Comparison of ENCODE assay signal across 1 cellular context in the genomic region with DNA sequence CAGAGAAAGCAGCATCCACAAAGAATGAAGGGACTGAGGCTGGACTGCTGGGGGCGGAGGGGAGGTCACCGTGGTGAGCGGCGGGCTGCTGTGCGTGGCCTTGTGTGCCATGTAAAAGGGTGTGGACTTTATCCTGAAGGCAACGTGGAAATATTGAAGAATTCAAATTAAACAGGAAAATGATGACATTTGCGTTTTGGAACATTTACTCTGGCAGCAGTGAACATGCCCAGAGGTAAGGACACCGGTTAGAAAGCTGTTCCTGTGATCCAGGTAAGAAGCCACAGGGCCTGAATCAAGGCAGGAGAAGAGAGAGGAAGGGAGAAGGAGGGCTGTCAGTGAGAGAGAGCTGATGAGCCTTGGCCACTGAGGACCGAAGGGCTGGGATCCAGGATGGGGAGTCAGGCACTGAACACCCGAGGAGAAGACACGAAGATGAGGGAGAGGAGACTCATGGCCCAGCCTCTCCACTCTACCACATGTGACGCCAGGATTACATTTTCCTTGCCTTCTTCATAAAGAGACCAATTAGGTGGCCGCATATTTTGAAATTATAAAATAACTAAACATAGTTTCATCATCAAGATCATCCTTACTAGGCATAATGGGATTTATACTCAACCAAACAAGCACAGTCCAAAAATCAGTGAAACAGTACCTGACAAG.
TF ChIP-seq lines count a peak whose summit lies in the region.

No MANE protein-coding gene starts in this region.

TF ChIP-seq in HCT116, 20 proteins besides CTCF, POLR2A, EP300 and RAD21 (continued from another document):
- TF ChIP-seq TCF7L2 (IDR thresholded peaks at IDR 0.05; ENCODE audit: borderline replicate concordance, extremely low read depth, insufficient read depth, insufficient read length) = no peak
- no peak for TF ChIP-seq ZFX (IDR thresholded peaks at IDR 0.05)
- TF ChIP-seq, protein P1, sequence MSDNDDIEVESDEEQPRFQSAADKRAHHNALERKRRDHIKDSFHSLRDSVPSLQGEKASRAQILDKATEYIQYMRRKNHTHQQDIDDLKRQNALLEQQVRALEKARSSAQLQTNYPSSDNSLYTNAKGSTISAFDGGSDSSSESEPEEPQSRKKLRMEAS (IDR thresholded peaks at IDR 0.05) = no peak
- TF ChIP-seq, protein P2, sequence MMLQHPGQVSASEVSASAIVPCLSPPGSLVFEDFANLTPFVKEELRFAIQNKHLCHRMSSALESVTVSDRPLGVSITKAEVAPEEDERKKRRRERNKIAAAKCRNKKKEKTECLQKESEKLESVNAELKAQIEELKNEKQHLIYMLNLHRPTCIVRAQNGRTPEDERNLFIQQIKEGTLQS (IDR thresholded peaks at IDR 0.05) = no peak
- TF ChIP-seq, protein P3, sequence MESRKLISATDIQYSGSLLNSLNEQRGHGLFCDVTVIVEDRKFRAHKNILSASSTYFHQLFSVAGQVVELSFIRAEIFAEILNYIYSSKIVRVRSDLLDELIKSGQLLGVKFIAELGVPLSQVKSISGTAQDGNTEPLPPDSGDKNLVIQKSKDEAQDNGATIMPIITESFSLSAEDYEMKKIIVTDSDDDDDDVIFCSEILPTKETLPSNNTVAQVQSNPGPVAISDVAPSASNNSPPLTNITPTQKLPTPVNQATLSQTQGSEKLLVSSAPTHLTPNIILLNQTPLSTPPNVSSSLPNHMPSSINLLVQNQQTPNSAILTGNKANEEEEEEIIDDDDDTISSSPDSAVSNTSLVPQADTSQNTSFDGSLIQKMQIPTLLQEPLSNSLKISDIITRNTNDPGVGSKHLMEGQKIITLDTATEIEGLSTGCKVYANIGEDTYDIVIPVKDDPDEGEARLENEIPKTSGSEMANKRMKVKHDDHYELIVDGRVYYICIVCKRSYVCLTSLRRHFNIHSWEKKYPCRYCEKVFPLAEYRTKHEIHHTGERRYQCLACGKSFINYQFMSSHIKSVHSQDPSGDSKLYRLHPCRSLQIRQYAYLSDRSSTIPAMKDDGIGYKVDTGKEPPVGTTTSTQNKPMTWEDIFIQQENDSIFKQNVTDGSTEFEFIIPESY (IDR thresholded peaks at IDR 0.05; ENCODE audit: extremely low read depth, insufficient replicate concordance, low read length) = no peak
- no peak for TF ChIP-seq CEBPB (IDR thresholded peaks at IDR 0.05; ENCODE audit: low read depth)
- TF ChIP-seq EGR1 (IDR thresholded peaks at IDR 0.05; ENCODE audit: low read depth) = no peak
TF ChIP-seq in HCT116: peak in this region for 0.
